In the genomic region with DNA sequence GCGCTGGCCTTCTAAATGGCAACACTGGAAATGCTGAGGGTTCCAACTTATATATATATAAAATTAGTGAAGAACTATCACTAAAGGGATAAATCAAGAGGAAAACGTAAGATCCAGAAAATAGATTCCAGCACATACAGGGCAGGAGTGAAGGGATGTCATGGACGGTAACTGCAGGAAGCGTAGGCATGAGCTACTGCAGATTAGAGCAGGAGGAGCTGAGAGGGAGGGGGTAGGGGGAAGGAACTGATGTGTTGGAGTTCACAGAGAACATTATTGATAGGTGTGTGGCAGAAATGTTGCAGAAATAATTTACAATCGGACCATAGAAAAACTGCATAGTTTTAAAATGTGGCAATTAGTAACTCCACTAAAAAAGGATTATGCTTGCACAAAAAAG, we compare ENCODE assay signal across 18 cellular contexts.
DNase-seq lines count a peak whose midpoint lies in the region; ATAC-seq and TF ChIP-seq lines count a peak whose summit lies in the region.
"Had no signal": no experiment of that assay in that cellular context is flagged by ENCODE, and none has a peak within 500 bp of the region (broad histone marks: within the 10 kb centered on the region; RNA-seq: fewer than 3 reads in every experiment).

No MANE protein-coding gene starts in this region.

- H3K4me1 ChIP-seq in tibial nerve, result no peaks in the 10 kb centered on the region

- WGBS in tibial nerve, 2 donors, result 85 to 93% methylated on average over 5 of the region's 5 CpGs

- ATAC-seq in activated CD8-positive, alpha-beta T cell treated with anti-CD3 and anti-CD28 coated beads for 36 hours, result no peak
- ATAC-seq in activated CD8-positive, alpha-beta T cell treated with anti-CD3 and anti-CD28 coated beads, Interleukin-2, amount 10 ng/mL, durations not matched to agents 7 days and 5 days, result no peak
- no peak for ATAC-seq in T-cell (replicated peaks in 1 of 4)
- ATAC-seq in stimulated activated memory B cell treated with anti-CD40 and anti-IgM and Interleukin-4, amounts not matched to agents 10 μg/mL and 1 μg/mL and 100 μg/mL, for 72 hours, result no peak

- intact Hi-C loops in activated CD8-positive, alpha-beta T cell treated with anti-CD3 and anti-CD28 coated beads for 36 hours (cut with micrococcal nuclease), result no loop called here

- no peaks in the 10 kb centered on the region for H3K27me3 Mint-ChIP-seq in activated CD8-positive, alpha-beta T cell treated with anti-CD3 and anti-CD28 coated beads for 36 hours
- H3K27me3 Mint-ChIP-seq in activated CD8-positive, alpha-beta T cell treated with anti-CD3 and anti-CD28 coated beads, Interleukin-2, amount 10 ng/mL, durations not matched to agents 7 days and 5 days (ENCODE audit: low read depth), result no peaks in the 10 kb centered on the region
- no peaks in the 10 kb centered on the region for H3K27me3 Mint-ChIP-seq in T-cell
- H3K27me3 Mint-ChIP-seq in stimulated activated memory B cell treated with anti-CD40 and anti-IgM and Interleukin-4, amounts not matched to agents 10 μg/mL and 1 μg/mL and 100 μg/mL, for 72 hours, result no peaks in the 10 kb centered on the region
- H3K27me3 Mint-ChIP-seq: CD8-positive, alpha-beta memory T cell had no signal

- H3K4me3 Mint-ChIP-seq in activated CD8-positive, alpha-beta T cell treated with anti-CD3 and anti-CD28 coated beads for 36 hours, result no peak overlapping the region
- H3K4me3 Mint-ChIP-seq in activated CD8-positive, alpha-beta T cell treated with anti-CD3 and anti-CD28 coated beads, Interleukin-2, amount 10 ng/mL, durations not matched to agents 7 days and 5 days, result no peak overlapping the region
- H3K4me3 Mint-ChIP-seq in T-cell, result no peak overlapping the region
- no peak overlapping the region for H3K4me3 Mint-ChIP-seq in stimulated activated memory B cell treated with anti-CD40 and anti-IgM and Interleukin-4, amounts not matched to agents 10 μg/mL and 1 μg/mL and 100 μg/mL, for 72 hours
- H3K4me3 Mint-ChIP-seq: CD8-positive, alpha-beta memory T cell had no signal

- no peaks in the 10 kb centered on the region for H3K9me3 Mint-ChIP-seq in activated CD8-positive, alpha-beta T cell treated with anti-CD3 and anti-CD28 coated beads for 36 hours
- no peaks in the 10 kb centered on the region for H3K9me3 Mint-ChIP-seq in activated CD8-positive, alpha-beta T cell treated with anti-CD3 and anti-CD28 coated beads, Interleukin-2, amount 10 ng/mL, durations not matched to agents 7 days and 5 days (ENCODE audit: insufficient read depth)
- H3K9me3 Mint-ChIP-seq in T-cell, result no peaks in the 10 kb centered on the region
- H3K9me3 Mint-ChIP-seq in stimulated activated memory B cell treated with anti-CD40 and anti-IgM and Interleukin-4, amounts not matched to agents 10 μg/mL and 1 μg/mL and 100 μg/mL, for 72 hours, result no peaks in the 10 kb centered on the region
- H3K9me3 Mint-ChIP-seq: CD8-positive, alpha-beta memory T cell had no signal

- H3K4me1 Mint-ChIP-seq in activated CD8-positive, alpha-beta T cell treated with anti-CD3 and anti-CD28 coated beads for 36 hours (ENCODE audit: low read depth), result peaks cover 18% of the 10 kb centered on the region
- peaks cover 14% of the 10 kb centered on the region for H3K4me1 Mint-ChIP-seq in activated CD8-positive, alpha-beta T cell treated with anti-CD3 and anti-CD28 coated beads, Interleukin-2, amount 10 ng/mL, durations not matched to agents 7 days and 5 days (ENCODE audit: low read depth)
- H3K4me1 Mint-ChIP-seq in T-cell, result peaks cover 14 to 27% (median 26%) of the 10 kb centered on the region in 3 donors
- H3K4me1 Mint-ChIP-seq in stimulated activated memory B cell treated with anti-CD40 and anti-IgM and Interleukin-4, amounts not matched to agents 10 μg/mL and 1 μg/mL and 100 μg/mL, for 72 hours, result peaks cover 21% of the 10 kb centered on the region

- no peak for TF ChIP-seq CTCF in activated CD8-positive, alpha-beta T cell treated with anti-CD3 and anti-CD28 coated beads for 36 hours (IDR thresholded peaks at IDR 0.05)
- no peak for TF ChIP-seq CTCF in tibial nerve (IDR thresholded peaks at IDR 0.05)

- H3K9me3 ChIP-seq in tibial nerve, result no peaks in the 10 kb centered on the region

- no peaks in the 10 kb centered on the region for H3K27me3 ChIP-seq in tibial nerve

- no peak for TF ChIP-seq POLR2A in tibial nerve (IDR thresholded peaks at IDR 0.05)

- H3K27ac Mint-ChIP-seq in activated CD8-positive, alpha-beta T cell treated with anti-CD3 and anti-CD28 coated beads for 36 hours, result peak overlapping the region; percentile 49
- H3K27ac Mint-ChIP-seq in activated CD8-positive, alpha-beta T cell treated with anti-CD3 and anti-CD28 coated beads, Interleukin-2, amount 10 ng/mL, durations not matched to agents 7 days and 5 days, result no peak overlapping the region
- peak overlapping the region; percentile 25 to 40 for H3K27ac Mint-ChIP-seq in T-cell
- H3K27ac Mint-ChIP-seq in stimulated activated memory B cell treated with anti-CD40 and anti-IgM and Interleukin-4, amounts not matched to agents 10 μg/mL and 1 μg/mL and 100 μg/mL, for 72 hours, result peak overlapping the region; percentile 40

- peaks cover 17% of the 10 kb centered on the region for H3K36me3 Mint-ChIP-seq in activated CD8-positive, alpha-beta T cell treated with anti-CD3 and anti-CD28 coated beads for 36 hours (ENCODE audit: low read depth)
- peaks cover 35% of the 10 kb centered on the region for H3K36me3 Mint-ChIP-seq in activated CD8-positive, alpha-beta T cell treated with anti-CD3 and anti-CD28 coated beads, Interleukin-2, amount 10 ng/mL, durations not matched to agents 7 days and 5 days (ENCODE audit: low read depth)
- H3K36me3 Mint-ChIP-seq in T-cell, result peaks cover 16% of the 10 kb centered on the region
- H3K36me3 Mint-ChIP-seq in stimulated activated memory B cell treated with anti-CD40 and anti-IgM and Interleukin-4, amounts not matched to agents 10 μg/mL and 1 μg/mL and 100 μg/mL, for 72 hours, result peaks cover 20% of the 10 kb centered on the region

- H3K36me3 ChIP-seq in tibial nerve, result peaks cover 0 to 34% (median 14%) of the 10 kb centered on the region in 3 donors

- TF ChIP-seq EP300 in tibial nerve (IDR thresholded peaks at IDR 0.05), result no peak

- no peak for DNase-seq in activated CD8-positive, alpha-beta T cell treated with anti-CD3 and anti-CD28 coated beads for 36 hours
- DNase-seq in activated CD8-positive, alpha-beta T cell treated with anti-CD3 and anti-CD28 coated beads, Interleukin-2, amount 10 ng/mL, durations not matched to agents 7 days and 5 days, result no peak
- DNase-seq in T-cell (no peak), iPS-NIHi11 (ENCODE audit: low spot score) (peak; percentile 7), DMS79 treated with DMSO at 0.1 percent for 48 hours (lab: John Stamatoyannopoulos, UW) (no peak), NCI-H1436 (lab: John Stamatoyannopoulos, UW) (no peak), tibial nerve (ENCODE audit: low spot score in 2 of 2) (no peak)
- DNase-seq: CD8-positive, alpha-beta memory T cell; KBM-7; NCI-H1105; NCI-H1694 treated with DMSO at 0.1 percent for 48 hours; NCI-H2107; NCI-H2227 treated with DMSO at 0.1 percent for 48 hours; NCI-H510A treated with DMSO at 0.1 percent for 48 hours; NCI-H774; PC-9 had no signal

- H3K27ac ChIP-seq in tibial nerve, result no peak overlapping the region
- H3K27ac ChIP-seq: PC-9, RWPE1 had no signal

- CTCF ChIA-PET in activated CD8-positive, alpha-beta T cell treated with anti-CD3 and anti-CD28 coated beads for 36 hours (lab: Charles Lee), result interaction anchor here (1.6 to 1.8 kb wide), 2 partner anchors 21 to 191 kb away, joined by 4 read pairs; no protein-coding TSS in a partner anchor
- CTCF ChIA-PET in activated CD8-positive, alpha-beta T cell treated with anti-CD3 and anti-CD28 coated beads, Interleukin-2, amount 10 ng/mL, durations not matched to agents 7 days and 5 days (lab: Charles Lee), result interaction anchor here (1.5 kb wide), 1 partner anchor 21 kb away, joined by 3 read pairs; no protein-coding TSS in a partner anchor
- CTCF ChIA-PET in T-cell (lab: Charles Lee), result no interaction called here

- no peak overlapping the region for H3K4me3 ChIP-seq in tibial nerve
- H3K4me3 ChIP-seq: PC-9 had no signal

- POLR2A ChIA-PET in activated CD8-positive, alpha-beta T cell treated with anti-CD3 and anti-CD28 coated beads for 36 hours (lab: Charles Lee), result interaction anchor here (0.9 kb wide), 1 partner anchor 140 kb away, joined by 3 read pairs; no protein-coding TSS in a partner anchor
- POLR2A ChIA-PET in activated CD8-positive, alpha-beta T cell treated with anti-CD3 and anti-CD28 coated beads, Interleukin-2, amount 10 ng/mL, durations not matched to agents 7 days and 5 days (lab: Charles Lee), result no interaction called here
- POLR2A ChIA-PET in T-cell (lab: Charles Lee), result no interaction called here

Comparison
In these comparisons a context has a peak if more than half of its experiments do, and no peak if none do; other contexts are left out.
1. CTCF ChIA-PET loops: an anchor here in activated CD8-positive, alpha-beta T cell treated with anti-CD3 and anti-CD28 coated beads for 36 hours (1.6 to 1.8 kb wide) and activated CD8-positive, alpha-beta T cell treated with anti-CD3 and anti-CD28 coated beads, Interleukin-2, amount 10 ng/mL, durations not matched to agents 7 days and 5 days (1.5 kb wide); none called in T-cell.